In genomic region chr10:100888957-100889356, GRCh38 we compare ENCODE assay signal across 12 cellular contexts. TPM values are rescaled to one million over a fixed set of nuclear protein-coding genes. Genes with fewer than 3 reads are reported as not detected.
A peak's percentile ranks its signal among the peaks of the same experiment; 100 is the strongest.
DNase-seq lines count a peak whose midpoint lies in the region; ATAC-seq, FAIRE-seq and TF ChIP-seq lines count a peak whose summit lies in the region.
"Had no signal": no experiment of that assay in that cellular context is flagged by ENCODE, and none has a peak within 500 bp of the region (broad histone marks: within the 10 kb centered on the region; RNA-seq: fewer than 3 reads in every experiment).

No MANE protein-coding gene starts in this region.

- 57% methylated on average over 3 of the region's 3 CpGs; no CpG with 5 or more reads in 1 of the 2 experiments for WGBS in H1 (ENCODE audit: extremely low coverage in 1 of 2, insufficient coverage in 1 of 2, insufficient read length in 1 of 2, insufficient replicate concordance in 2 of 2, low coverage in 1 of 2, low lambda C conversion rate in 2 of 2, missing lambda C conversion rate in 1 of 2), 2 experiments
- 50 to 58% methylated on average over 3 of the region's 3 CpGs for WGBS in sigmoid colon, 2 donors

- no peaks in the 10 kb centered on the region; the same call in 1 of the 2 replicates for H3K23me2 ChIP-seq in H1 (ENCODE audit: low read depth, low read length)

- no peak overlapping the region for H3K9ac ChIP-seq in H1 (replicated peaks in 1 of 4; ENCODE audit: extremely low read depth in 1 of 4, low read depth in 3 of 4, low read length in 3 of 4)
- H3K9ac ChIP-seq: BLaER1 had no signal

- H3K23ac ChIP-seq in H1 (ENCODE audit: insufficient read length) = no peak overlapping the region

- no peak for TF ChIP-seq EP300 in H1 (IDR thresholded peaks at IDR 0.05; ENCODE audit: borderline replicate concordance in 1 of 2, low read depth in 2 of 2, low read length in 2 of 2)
- TF ChIP-seq EP300 in sigmoid colon (IDR thresholded peaks at IDR 0.05) = no peak

- H3K18ac ChIP-seq in H1 (ENCODE audit: extremely low read depth, low read length) = no peak overlapping the region

- H2BK20ac ChIP-seq in H1 (ENCODE audit: low read length) = no peak overlapping the region

- no peaks in the 10 kb centered on the region for H3K9me3 Mint-ChIP-seq in type B pancreatic cell

- TF ChIP-seq RAD21 in H1 (IDR thresholded peaks at IDR 0.05 in 1 of 2, conservative IDR thresholded peaks at IDR 0.05 in 1 of 2; ENCODE audit: low read depth in 2 of 2, low read length in 2 of 2) = peak; percentile 27 to 32; a peak in 3 of 4 replicates

- peaks cover 38% of the 10 kb centered on the region for H3K4me1 Mint-ChIP-seq in type B pancreatic cell (ENCODE audit: unreplicated experiment)

- peaks cover 0 to 8% (median 3%) of the 10 kb centered on the region in 4 experiments; a peak in 3 of 7 replicates for H3K4me1 ChIP-seq in H1 (replicated peaks in 1 of 4; ENCODE audit: control insufficient read depth in 3 of 4, insufficient read depth in 4 of 4, low read length in 3 of 4)
- H3K4me1 ChIP-seq in sigmoid colon = peaks cover 0 to 8% (median 0%) of the 10 kb centered on the region in 4 donors
- H3K4me1 ChIP-seq: prostate gland had no signal

- H3K27me3 ChIP-seq in H1 (replicated peaks in 1 of 4; ENCODE audit: control insufficient read depth in 3 of 4, extremely low read depth in 1 of 4, insufficient read depth in 3 of 4, low read length in 3 of 4) (no peaks in the 10 kb centered on the region), sigmoid colon (peaks cover 0 to 4% (median 0%) of the 10 kb centered on the region in 3 donors)
- H3K27me3 ChIP-seq: BLaER1 had no signal

- no peak overlapping the region for H4K8ac ChIP-seq in H1 (ENCODE audit: extremely low read depth, insufficient read depth, low read length)

- H2BK5ac ChIP-seq in H1 (ENCODE audit: low read depth, low read length) = no peak overlapping the region

- peaks cover 35% of the 10 kb centered on the region for H3K27me3 Mint-ChIP-seq in type B pancreatic cell

- CTCF ChIA-PET in H1 (lab: Charles Lee; ENCODE audit: partially characterized antibody) = interaction anchor here (0.6 to 7.6 kb wide), 55 partner anchors 8 to 377 kb away, joined by 3 to 110 read pairs (median 4); partner anchors contain the start of genes SEMA4G and SLF2

- no peaks in the 10 kb centered on the region for H3K9me3 ChIP-seq in H1 (ENCODE audit: insufficient read depth in 2 of 2, low read depth in 1 of 2, low read length in 1 of 2)
- H3K9me3 ChIP-seq in sigmoid colon = no peaks in the 10 kb centered on the region
- H3K9me3 ChIP-seq: BLaER1, prostate gland had no signal

- no peak overlapping the region for H2BK12ac ChIP-seq in H1 (ENCODE audit: low read depth, low read length)

- no peak overlapping the region for H4K91ac ChIP-seq in H1 (replicated peaks; ENCODE audit: insufficient read length, low read length)

- POLR2A ChIA-PET in H1 (lab: Charles Lee; ENCODE audit: partially characterized antibody) = interaction anchor here (1.7 kb wide), 1 partner anchor 10 kb away, joined by 6 read pairs; no protein-coding TSS in a partner anchor

- H3K27ac ChIP-seq in H1 (ENCODE audit: low read depth, low read length) (no peak overlapping the region), sigmoid colon (no peak overlapping the region)
- H3K27ac ChIP-seq: BLaER1 had no signal

- no peak overlapping the region for H2BK15ac ChIP-seq in H1 (ENCODE audit: low read length)

- H3K4me3 Mint-ChIP-seq in type B pancreatic cell = no peak overlapping the region

- peak; percentile 22 for DNase-seq in activated effector memory CD4-positive, alpha-beta T cell treated with anti-CD3 and anti-CD28 coated beads, Interleukin-2, amount 50 U/mL, for 16 hours
- no peak for DNase-seq in activated effector memory CD4-positive, alpha-beta T cell treated with Interleukin-2 at 50 U/mL for 16 hours
- DNase-seq in NCI-H69 (lab: John Stamatoyannopoulos, UW) (peak; percentile 4), H1 (ENCODE audit: low read depth in 1 of 2, low spot score in 2 of 2) (no peak), type B pancreatic cell (ENCODE audit: extremely low spot score, unreplicated experiment) (no peak), sigmoid colon (no peak)
- DNase-seq: left ventricle myocardium superior, NCI-H1436 had no signal

- ATAC-seq in HG03354 (IDR thresholded peaks at IDR 0.05; ENCODE audit: poor library complexity, severe bottlenecking, unreplicated experiment) = no peak
- no peak for ATAC-seq in GM21619 (IDR thresholded peaks at IDR 0.05; ENCODE audit: unreplicated experiment)
- ATAC-seq: left ventricle myocardium superior had no signal

- TF ChIP-seq CTCF in H1 (IDR thresholded peaks at IDR 0.05; ENCODE audit: control extremely low read depth in 1 of 3, insufficient read depth in 1 of 3, low read depth in 1 of 3, low read length in 3 of 3) (peak in 1 of 3 experiments; percentile 47; a peak in 1 of 4 replicates), type B pancreatic cell (conservative IDR thresholded peaks at IDR 0.05) (peak; percentile 48), sigmoid colon (IDR thresholded peaks at IDR 0.05) (no peak)

- no peak overlapping the region for H3K4ac ChIP-seq in H1 (replicated peaks; ENCODE audit: insufficient read length, low read depth, low read length)

- no peak overlapping the region for H3K27ac Mint-ChIP-seq in type B pancreatic cell

- H4K5ac ChIP-seq in H1 (ENCODE audit: insufficient read length, low read depth, low read length) = no peak overlapping the region

- H3K36me3 Mint-ChIP-seq in type B pancreatic cell = no peaks in the 10 kb centered on the region

- no peak overlapping the region for H3K4me3 ChIP-seq in H1 (ENCODE audit: extremely low read depth in 1 of 4, insufficient read depth in 2 of 4, low read depth in 3 of 4, low read length in 4 of 4)
- no peak overlapping the region for H3K4me3 ChIP-seq in sigmoid colon
- H3K4me3 ChIP-seq: BLaER1, prostate gland had no signal

- H3K4me2 ChIP-seq in H1 (ENCODE audit: insufficient read depth in 1 of 2, low read depth in 2 of 2, low read length in 2 of 2) = no peak overlapping the region
- H3K4me2 ChIP-seq: BLaER1 had no signal

- intact Hi-C loops in sigmoid colon (cut with DNase I) = no loop called here

- H2AFZ ChIP-seq in H1 (ENCODE audit: low read length) = no peak overlapping the region

- TF ChIP-seq POLR2A in H1 (IDR thresholded peaks at IDR 0.05; ENCODE audit: control extremely low read depth in 1 of 2, low read depth in 2 of 2, low read length in 2 of 2) (no peak), sigmoid colon (IDR thresholded peaks at IDR 0.05) (no peak)

- no peaks in the 10 kb centered on the region for H3K36me3 ChIP-seq in H1 (ENCODE audit: control insufficient read depth in 2 of 4, insufficient read depth in 4 of 4, low read length in 3 of 4)
- no peaks in the 10 kb centered on the region for H3K36me3 ChIP-seq in sigmoid colon
- H3K36me3 ChIP-seq: BLaER1, prostate gland had no signal

- no peak overlapping the region for H3K14ac ChIP-seq in H1 (ENCODE audit: insufficient read length)

- no peaks in the 10 kb centered on the region for H3K79me1 ChIP-seq in H1 (ENCODE audit: low read depth, low read length)

- no peaks in the 10 kb centered on the region for H4K20me1 ChIP-seq in H1 (replicated peaks in 1 of 2; ENCODE audit: control insufficient read depth in 1 of 2, insufficient read depth in 2 of 2, low read length in 2 of 2)
- H4K20me1 ChIP-seq: BLaER1 had no signal

- H3K56ac ChIP-seq in H1 (replicated peaks; ENCODE audit: insufficient read length, low read depth, low read length) = no peak overlapping the region

- H2BK120ac ChIP-seq in H1 (replicated peaks; ENCODE audit: low read depth, low read length) = no peak overlapping the region

- H2AK5ac ChIP-seq in H1 (ENCODE audit: low read depth, low read length) = no peak overlapping the region

- H3K79me2 ChIP-seq in H1 (ENCODE audit: control insufficient read depth in 1 of 2, insufficient read depth in 2 of 2, low read length in 2 of 2) = no peaks in the 10 kb centered on the region

- FAIRE-seq in H1 (lab: Jason Lieb, UNC) = no peak

TF ChIP-seq in H1, 55 proteins besides CTCF, POLR2A, EP300 and RAD21 (continues in another document):
- TF ChIP-seq NRF1 (IDR thresholded peaks at IDR 0.05; ENCODE audit: low read depth, low read length) = no peak
- TF ChIP-seq, protein P1, sequence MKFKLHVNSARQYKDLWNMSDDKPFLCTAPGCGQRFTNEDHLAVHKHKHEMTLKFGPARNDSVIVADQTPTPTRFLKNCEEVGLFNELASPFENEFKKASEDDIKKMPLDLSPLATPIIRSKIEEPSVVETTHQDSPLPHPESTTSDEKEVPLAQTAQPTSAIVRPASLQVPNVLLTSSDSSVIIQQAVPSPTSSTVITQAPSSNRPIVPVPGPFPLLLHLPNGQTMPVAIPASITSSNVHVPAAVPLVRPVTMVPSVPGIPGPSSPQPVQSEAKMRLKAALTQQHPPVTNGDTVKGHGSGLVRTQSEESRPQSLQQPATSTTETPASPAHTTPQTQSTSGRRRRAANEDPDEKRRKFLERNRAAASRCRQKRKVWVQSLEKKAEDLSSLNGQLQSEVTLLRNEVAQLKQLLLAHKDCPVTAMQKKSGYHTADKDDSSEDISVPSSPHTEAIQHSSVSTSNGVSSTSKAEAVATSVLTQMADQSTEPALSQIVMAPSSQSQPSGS (IDR thresholded peaks at IDR 0.05; ENCODE audit: low read length) = no peak
- TF ChIP-seq CBX8 (IDR thresholded peaks at IDR 0.05; ENCODE audit: borderline replicate concordance, low read depth, low read length) = no peak
- no peak for TF ChIP-seq SIX5 (IDR thresholded peaks at IDR 0.05; ENCODE audit: low read depth, low read length)
- TF ChIP-seq TBP (IDR thresholded peaks at IDR 0.05; ENCODE audit: low read depth, low read length) = no peak
- TF ChIP-seq CHD1 (IDR thresholded peaks at IDR 0.05; ENCODE audit: low read depth, low read length) = no peak
- TF ChIP-seq SIRT6 (IDR thresholded peaks at IDR 0.05; ENCODE audit: low read length) = no peak
- no peak for TF ChIP-seq YY1 (IDR thresholded peaks at IDR 0.05; ENCODE audit: low read depth, low read length)
- TF ChIP-seq GTF2F1 (IDR thresholded peaks at IDR 0.05; ENCODE audit: borderline replicate concordance, low read depth, low read length) = no peak
- no peak for TF ChIP-seq KDM4A (IDR thresholded peaks at IDR 0.05; ENCODE audit: low read depth, low read length, severe bottlenecking)

RNA-seq across cellular contexts. Expression of gene SLF2, which starts 23.8 kb away (rescaled TPM):
- 20.1 and 20.9 TPM in 2 replicates for total RNA-seq in H1 (2021; fragmentation: NEBNext Ultra II Directional; extraction: Animal tissue kit (Norgen Biotek cat#: 25700))
- 4.0 and 5.5 TPM in 2 replicates for polyA plus RNA-seq in H1 (2011; rRNA removed)
- 6.3 TPM for polyA plus RNA-seq in H1 (2011; cell fraction: cytosol; rRNA removed)
- 6.2 TPM for polyA plus RNA-seq in H1 (2011; cell fraction: nucleus; rRNA removed)
- 6.6 to 10.9 TPM (median 8.4 TPM) in 4 replicates for polyA plus RNA-seq in H1 (2012, experiment 1 of 2)
- polyA plus RNA-seq in H1 (2012, experiment 2 of 2) = 1.0 TPM
- polyA plus RNA-seq in H1 (2013, experiment 1 of 2) = 10.3 TPM
- 10.3 TPM for polyA plus RNA-seq in H1 (2013, experiment 2 of 2)
- polyA minus RNA-seq in H1 (2011; rRNA and poly(A)+ RNA removed) = 10.0 and 10.7 TPM in 2 replicates
- 13.1 TPM for polyA minus RNA-seq in H1 (2011; cell fraction: cytosol; rRNA and poly(A)+ RNA removed)
- 38.1 TPM for polyA minus RNA-seq in H1 (2011; cell fraction: nucleus; rRNA and poly(A)+ RNA removed)
- total RNA-seq in type B pancreatic cell (ENCODE audit: low replicate concordance) = 22.0 and 46.1 TPM in 2 replicates
- 10 to 100 TPM; 31.8 to 49.9 (median 38.7) TPM for total RNA-seq in sigmoid colon
- polyA plus RNA-seq in sigmoid colon = 10 to 100 TPM in 1 of 3 donors, 1 to 10 TPM in 2; 3.2 to 12.1 (median 4.2) TPM

Comparison
In these comparisons a context has a peak if more than half of its experiments do, and no peak if none do; other contexts are left out.
1. DNase-seq: peak in activated effector memory CD4-positive, alpha-beta T cell treated with anti-CD3 and anti-CD28 coated beads, Interleukin-2, amount 50 U/mL, for 16 hours (single experiment) and NCI-H69 (single experiment); none in activated effector memory CD4-positive, alpha-beta T cell treated with Interleukin-2 at 50 U/mL for 16 hours (single experiment), H1 (0 of 2), type B pancreatic cell (single experiment) and sigmoid colon (single experiment).